16 cellular contexts compared by ENCODE assay signal in genomic region chr1:154578058-154578418, GRCh38. TPM values are rescaled to one million over a fixed set of nuclear protein-coding genes. Genes with fewer than 3 reads are reported as not detected.
A peak's percentile ranks its signal among the peaks of the same experiment; 100 is the strongest.
DNase-seq lines count a peak whose midpoint lies in the region; ATAC-seq and TF ChIP-seq lines count a peak whose summit lies in the region.
"Had no signal": no experiment of that assay in that cellular context is flagged by ENCODE, and none has a peak within 500 bp of the region (broad histone marks: within the 10 kb centered on the region; RNA-seq: fewer than 3 reads in every experiment).

No MANE protein-coding gene starts in this region.

- H3K36me3 ChIP-seq in ovary, result no peaks in the 10 kb centered on the region

- peak overlapping the region in 4 of 7 donors; percentile 36 to 56 (median 40) for H3K27ac Mint-ChIP-seq in CD14-positive monocyte
- H3K27ac Mint-ChIP-seq: HFFc6 had no signal

- H3K4me1 Mint-ChIP-seq in CD14-positive monocyte, result no peaks in the 10 kb centered on the region

- intact Hi-C loops in CD14-positive monocyte (cut with micrococcal nuclease) (no loop called here), left cardiac atrium (cut with DNase I) (loop anchor here in 1 of 2 donors (10.0 kb wide), 1 partner anchor 307 kb away; no protein-coding TSS in a partner anchor), ovary (cut with DNase I) (no loop called here)

- POLR2A ChIA-PET in RWPE1 (lab: Yijun Ruan, JAX; ENCODE audit: low non-redundant PET), result no interaction called here

- 3 to 12% (median 3%) methylated on average over 6 of the region's 6 CpGs for WGBS in ovary, 3 donors

- DNase-seq in CD14-positive monocyte (ENCODE audit: low spot score), result no peak
- no peak for DNase-seq in RWPE1 (ENCODE audit: low spot score)
- peak; percentile 44 for DNase-seq in left cardiac atrium
- DNase-seq in ovary, result peak; percentile 41 to 77 (median 57)
- no peak for DNase-seq in middle frontal gyrus (ENCODE audit: extremely low spot score, low spot score)
- DNase-seq in NCI-H510A treated with DMSO at 0.1 percent for 48 hours (lab: John Stamatoyannopoulos, UW), result no peak
- no peak for DNase-seq in glomerular visceral epithelial cell (ENCODE audit: extremely low spot score)
- DNase-seq in A172 (ENCODE audit: low spot score), result no peak
- DNase-seq: COR-L47; effector memory CD8-positive, alpha-beta T cell; HFFc6; hippocampal formation; kidney; NCI-H82; stimulated activated CD4-positive, alpha-beta T cell treated with anti-CD3 and anti-CD28 coated beads, Interleukin-2, amount 100 ng/mL, for 48 hours had no signal

- no peak for TF ChIP-seq EP300 in ovary (IDR thresholded peaks at IDR 0.05)

- H3K36me3 Mint-ChIP-seq in CD14-positive monocyte, result peaks cover 45 to 48% of the 10 kb centered on the region in 2 donors

- no peaks in the 10 kb centered on the region for H3K9me3 Mint-ChIP-seq in CD14-positive monocyte
- H3K9me3 Mint-ChIP-seq: effector memory CD8-positive, alpha-beta T cell; HFFc6 had no signal

- CTCF ChIA-PET in RWPE1 (lab: Yijun Ruan, JAX), result interaction anchor here (2.8 kb wide), 1 partner anchor 98 kb away, joined by 7 read pairs; no protein-coding TSS in a partner anchor

- no peaks in the 10 kb centered on the region for H3K9me3 ChIP-seq in ovary

- H3K27me3 ChIP-seq in ovary, result no peaks in the 10 kb centered on the region

- H3K27ac ChIP-seq in RWPE1 (peak overlapping the region; percentile 15), ovary (peak overlapping the region in 1 of 2 donors; percentile 40)

- no peak overlapping the region for H3K4me3 Mint-ChIP-seq in CD14-positive monocyte
- H3K4me3 Mint-ChIP-seq: effector memory CD8-positive, alpha-beta T cell; HFFc6 had no signal

- no peak for TF ChIP-seq POLR2A in ovary (IDR thresholded peaks at IDR 0.05)

- TF ChIP-seq CTCF in CD14-positive monocyte (IDR thresholded peaks at IDR 0.05), result no peak
- no peak for TF ChIP-seq CTCF in RWPE1 (conservative IDR thresholded peaks at IDR 0.05; ENCODE audit: low read depth)
- TF ChIP-seq CTCF in ovary (IDR thresholded peaks at IDR 0.05), result no peak

- peaks cover 1 to 6% (median 3%) of the 10 kb centered on the region in 3 donors for H3K27me3 Mint-ChIP-seq in CD14-positive monocyte (ENCODE audit: low read depth in 3 of 3)

- peak; percentile 49 to 61 for ATAC-seq in left cardiac atrium
- ATAC-seq: effector memory CD8-positive, alpha-beta T cell had no signal

- no peak overlapping the region for H3K4me3 ChIP-seq in ovary

- peaks cover 10% of the 10 kb centered on the region for H3K4me1 ChIP-seq in ovary (ENCODE audit: insufficient read depth)

RNA-seq across cellular contexts. Expression of gene CHRNB2, which starts 10.5 kb away (rescaled TPM):
- polyA plus RNA-seq in CD14-positive monocyte (not detected), ovary (under 1 TPM; 0.04 to 0.08 TPM)
- total RNA-seq in left cardiac atrium (under 1 TPM in 1 of 2 donors, not detected in 1; 0.05 TPM), ovary (under 1 TPM in 4 of 7 donors, not detected in 3; 0.08 to 0.25 (median 0.23) TPM)
- not detected in 2 replicates for total RNA-seq in A172 (2014; rRNA removed; shearing (Covaris generic))
- total RNA-seq: mononuclear cell had no signal

RNA-seq across cellular contexts. Expression of gene UBE2Q1, which starts 19.6 kb away (rescaled TPM):
- 1 to 10 TPM; 6.4 to 8.4 TPM for polyA plus RNA-seq in CD14-positive monocyte
- total RNA-seq in left cardiac atrium, result 10 to 100 TPM; 45.8 to 57.9 TPM
- 10 to 100 TPM; 14.3 to 72.4 (median 58.5) TPM for total RNA-seq in ovary
- polyA plus RNA-seq in ovary, result 100 to 1,000 TPM in 1 of 2 donors, 10 to 100 TPM in 1; 31.4 to 119 TPM
- 56.2 and 59.8 TPM in 2 replicates for total RNA-seq in A172 (2014; rRNA removed; shearing (Covaris generic))

RNA-seq across cellular contexts. Expression of gene ADAR, which starts 29.9 kb away (rescaled TPM):
- polyA plus RNA-seq in CD14-positive monocyte, result 100 to 1,000 TPM in 1 of 2 donors, 10 to 100 TPM in 1; 57.3 to 100 TPM
- 10 to 100 TPM; 70.1 to 80.1 TPM for total RNA-seq in left cardiac atrium
- total RNA-seq in ovary, result 100 to 1,000 TPM in 5 of 7 donors, 10 to 100 TPM in 2; 57.2 to 175 (median 134) TPM
- 100 to 1,000 TPM in 1 of 2 donors, 10 to 100 TPM in 1; 45.0 to 184 TPM for polyA plus RNA-seq in ovary
- 110 and 119 TPM in 2 replicates for total RNA-seq in A172 (2014; rRNA removed; shearing (Covaris generic))

Comparison
In these comparisons a context has a peak if more than half of its experiments do, and no peak if none do; other contexts are left out.
1. DNase-seq: peak in left cardiac atrium (single experiment) and ovary (5 of 5); none in CD14-positive monocyte (single experiment), RWPE1 (single experiment), middle frontal gyrus (single experiment), NCI-H510A treated with DMSO at 0.1 percent for 48 hours (single experiment), glomerular visceral epithelial cell (single experiment) and A172 (single experiment).